Comparison of ENCODE assay signal across 16 cellular contexts in the genomic region with DNA sequence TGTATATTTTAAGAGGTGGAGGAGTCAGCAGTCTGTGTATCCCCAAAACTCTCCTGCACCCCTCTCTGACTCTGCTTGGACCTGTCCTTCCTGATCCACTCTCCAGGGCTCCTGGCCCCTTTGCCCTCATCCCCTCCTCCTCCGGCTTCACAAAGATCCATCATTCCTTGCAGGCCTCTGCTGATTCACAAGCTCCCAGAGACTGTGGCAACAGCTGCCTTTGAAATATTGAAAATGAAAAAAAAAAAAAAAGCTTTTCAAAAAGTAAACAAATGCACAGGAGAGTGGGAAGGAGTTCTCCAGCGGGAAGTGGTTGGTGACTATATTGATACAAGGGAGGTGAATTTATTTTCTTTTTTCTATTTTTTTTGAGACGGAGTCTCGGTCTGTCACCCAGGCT.
A peak's percentile ranks its signal among the peaks of the same experiment; 100 is the strongest.
DNase-seq lines count a peak whose midpoint lies in the region; ATAC-seq and TF ChIP-seq lines count a peak whose summit lies in the region.
"Had no signal": no experiment of that assay in that cellular context is flagged by ENCODE, and none has a peak within 500 bp of the region (broad histone marks: within the 10 kb centered on the region; RNA-seq: fewer than 3 reads in every experiment).

No MANE protein-coding gene starts in this region.

- peak; percentile 5 for DNase-seq in activated effector memory CD4-positive, alpha-beta T cell treated with anti-CD3 and anti-CD28 coated beads, Interleukin-2, amount 50 U/mL, for 16 hours
- DNase-seq in activated effector memory CD4-positive, alpha-beta T cell treated with Interleukin-2 at 50 U/mL for 16 hours, result no peak
- DNase-seq in choroid plexus epithelial cell (ENCODE audit: low read depth), result peak; percentile 25
- DNase-seq in sigmoid colon, result peak; percentile 22
- DNase-seq in ascending aorta (ENCODE audit: low spot score in 2 of 2), result no peak
- no peak for DNase-seq in HAP-1 (ENCODE audit: low spot score in 2 of 2)
- no peak for DNase-seq in left lung
- DNase-seq: 8988T; AML-193; Caco-2; CD8-positive, alpha-beta memory T cell; DND-41; GDM1; GOT3; H9 had no signal

- ATAC-seq in left lung, result no peak

- H3K9me3 ChIP-seq in sigmoid colon (no peaks in the 10 kb centered on the region), ascending aorta (no peaks in the 10 kb centered on the region), HAP-1 (no peaks in the 10 kb centered on the region), left lung (no peaks in the 10 kb centered on the region)
- H3K9me3 ChIP-seq: BLaER1 had no signal

- intact Hi-C loops in sigmoid colon (cut with DNase I), result no loop called here
- intact Hi-C loops in ascending aorta (cut with DNase I), result no loop called here
- intact Hi-C loops in left lung (cut with DNase I), result no loop called here

- in situ Hi-C loops in HAP-1 (cut with MboI; ENCODE audit: low sequenced_read_pairs), result no loop called here

- H3K27me3 ChIP-seq in sigmoid colon (no peaks in the 10 kb centered on the region), ascending aorta (no peaks in the 10 kb centered on the region), HAP-1 (ENCODE audit: low read depth) (no peaks in the 10 kb centered on the region), left lung (peaks cover 0 to 4% of the 10 kb centered on the region in 2 donors)
- H3K27me3 ChIP-seq: BLaER1 had no signal

- WGBS in sigmoid colon, 2 donors, result 79 to 88% methylated on average over 4 of the region's 4 CpGs

- H3K27ac ChIP-seq in sigmoid colon, result no peak overlapping the region
- no peak overlapping the region for H3K27ac ChIP-seq in ascending aorta
- H3K27ac ChIP-seq in left lung, result no peak overlapping the region
- H3K27ac ChIP-seq: BLaER1 had no signal

- TF ChIP-seq POLR2A in sigmoid colon (IDR thresholded peaks at IDR 0.05), result no peak

- H3K4me3 ChIP-seq in choroid plexus epithelial cell (ENCODE audit: low read depth, low read length) (no peak overlapping the region), sigmoid colon (no peak overlapping the region), ascending aorta (no peak overlapping the region), HAP-1 (no peak overlapping the region), left lung (no peak overlapping the region)
- H3K4me3 ChIP-seq: BLaER1 had no signal

- no peaks in the 10 kb centered on the region for H3K36me3 ChIP-seq in sigmoid colon
- no peaks in the 10 kb centered on the region for H3K36me3 ChIP-seq in ascending aorta
- H3K36me3 ChIP-seq in HAP-1 (replicated peaks), result no peaks in the 10 kb centered on the region
- no peaks in the 10 kb centered on the region for H3K36me3 ChIP-seq in left lung
- H3K36me3 ChIP-seq: BLaER1 had no signal

- TF ChIP-seq EP300 in sigmoid colon (IDR thresholded peaks at IDR 0.05), result no peak

- no peaks in the 10 kb centered on the region for H3K4me1 ChIP-seq in sigmoid colon
- H3K4me1 ChIP-seq in ascending aorta, result no peaks in the 10 kb centered on the region
- H3K4me1 ChIP-seq in HAP-1, result no peaks in the 10 kb centered on the region
- H3K4me1 ChIP-seq in left lung, result no peaks in the 10 kb centered on the region
- H3K4me1 ChIP-seq: BLaER1, Caco-2 had no signal

- no peak for TF ChIP-seq CTCF in choroid plexus epithelial cell (conservative IDR thresholded peaks at IDR 0.05; ENCODE audit: low read depth, low read length)
- TF ChIP-seq CTCF in sigmoid colon (IDR thresholded peaks at IDR 0.05), result no peak
- no peak for TF ChIP-seq CTCF in ascending aorta (IDR thresholded peaks at IDR 0.05)
- TF ChIP-seq CTCF in left lung (IDR thresholded peaks at IDR 0.05), result no peak

Comparison
In these comparisons a context has a peak if more than half of its experiments do, and no peak if none do; other contexts are left out.
1. DNase-seq: peak in activated effector memory CD4-positive, alpha-beta T cell treated with anti-CD3 and anti-CD28 coated beads, Interleukin-2, amount 50 U/mL, for 16 hours (single experiment), choroid plexus epithelial cell (single experiment) and sigmoid colon (single experiment); none in activated effector memory CD4-positive, alpha-beta T cell treated with Interleukin-2 at 50 U/mL for 16 hours (single experiment), ascending aorta (0 of 2), HAP-1 (0 of 2) and left lung (0 of 2).